In the genomic region with DNA sequence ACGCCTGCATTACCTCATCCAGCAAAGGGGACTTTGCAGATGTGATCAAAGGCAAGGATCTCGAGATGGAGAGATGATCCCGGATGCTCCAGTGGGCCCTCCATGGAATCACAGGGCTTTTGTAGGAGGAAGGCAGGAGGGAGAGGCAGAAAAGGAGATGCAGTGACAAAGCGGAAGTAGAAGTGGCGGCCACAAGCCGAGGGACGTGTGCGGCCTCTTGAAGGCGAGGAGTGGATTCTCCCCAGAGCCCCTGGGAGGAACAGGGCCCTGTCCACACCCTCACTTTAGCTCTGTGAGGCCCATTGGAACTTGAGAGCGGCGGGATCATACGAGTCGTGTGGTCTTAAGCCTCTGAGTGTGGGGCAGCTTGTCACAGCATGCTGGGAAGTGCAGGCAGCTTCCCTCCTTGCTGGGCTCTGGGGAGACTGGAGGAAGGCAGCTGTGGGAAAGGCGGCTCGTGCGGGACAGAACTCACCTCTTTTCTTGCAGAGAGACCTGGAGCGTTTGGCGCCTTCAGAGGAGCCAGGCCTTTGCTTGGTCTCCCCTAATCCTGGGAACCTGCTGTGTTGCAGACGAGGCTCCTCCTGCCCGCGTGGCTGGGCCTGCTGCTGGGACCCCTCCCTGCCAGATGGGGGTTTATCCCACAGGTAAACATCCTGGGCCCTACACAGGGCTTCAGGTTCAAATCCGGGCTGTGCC, we compare ENCODE assay signal across 1 cellular context.
TF ChIP-seq lines count a peak whose summit lies in the region.

No MANE protein-coding gene starts in this region.

TF ChIP-seq in HepG2, 621 proteins besides CTCF, POLR2A, EP300 and RAD21:
- TF ChIP-seq RBFOX2 (IDR thresholded peaks at IDR 0.05; ENCODE audit: low read depth, low read length) = 0 out of 2 replicates have a peak, but pooled peaks have one; percentile 12
- no peak for TF ChIP-seq U2AF1 (optimal IDR thresholded peaks at IDR 0.05; ENCODE audit: low read depth, low read length)
TF ChIP-seq in HepG2: peak in this region for 1.
